Comparison of ENCODE assay signal across 15 cellular contexts in the genomic region with DNA sequence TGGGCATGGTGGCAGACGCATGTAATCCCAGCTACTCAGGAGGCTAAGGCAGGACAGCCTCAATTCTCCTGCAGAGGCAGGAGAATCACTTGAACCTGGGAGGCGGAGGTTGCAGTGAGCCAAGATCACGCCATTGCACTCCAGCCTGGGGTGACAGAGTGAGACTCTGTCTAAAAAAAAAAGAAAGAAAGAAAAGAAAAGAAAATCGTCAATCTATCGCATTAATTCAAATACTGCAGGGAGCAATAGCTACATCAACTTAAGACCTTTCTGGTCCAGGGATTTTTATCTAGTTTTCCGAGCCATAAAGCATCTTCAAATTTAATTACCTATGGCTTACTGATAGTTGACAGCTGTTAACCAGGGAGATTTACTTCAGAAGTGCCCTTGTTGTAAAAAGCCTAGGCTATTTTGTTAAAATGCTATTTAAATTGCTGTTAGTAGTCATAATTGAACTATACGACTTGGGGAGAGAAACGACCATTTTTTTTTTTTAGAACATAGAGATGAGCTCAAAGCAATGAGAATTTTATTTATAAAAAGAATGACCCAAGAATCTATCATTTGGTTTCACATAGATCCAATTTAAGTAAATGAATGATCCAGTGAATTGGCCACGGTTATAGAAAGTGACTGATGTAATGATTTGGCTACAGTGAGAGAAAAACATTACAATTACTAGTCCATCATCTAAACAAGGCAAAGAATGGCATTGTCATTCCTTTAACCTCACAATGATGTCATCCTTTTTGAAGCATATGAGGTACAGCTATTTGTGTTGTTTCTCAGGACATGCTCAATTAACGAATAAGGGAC.
DNase-seq lines count a peak whose midpoint lies in the region; ATAC-seq and TF ChIP-seq lines count a peak whose summit lies in the region.
"Had no signal": no experiment of that assay in that cellular context is flagged by ENCODE, and none has a peak within 500 bp of the region (broad histone marks: within the 10 kb centered on the region; RNA-seq: fewer than 3 reads in every experiment).

No MANE protein-coding gene starts in this region.

- H3K79me2 ChIP-seq in ACC112 (ENCODE audit: control insufficient read depth, insufficient read depth, low read length, unreplicated experiment), result peaks cover 75% of the 10 kb centered on the region

- H2AFZ ChIP-seq in ACC112 (ENCODE audit: low read length, unreplicated experiment), result no peak overlapping the region

- no peaks in the 10 kb centered on the region for H3K27me3 Mint-ChIP-seq in HFFc6 (ENCODE audit: insufficient read depth)
- H3K27me3 Mint-ChIP-seq: B cell had no signal

- DNase-seq in HFFc6 (peak; percentile 50), RWPE1 (ENCODE audit: low spot score) (no peak), fibroblast of pulmonary artery (ENCODE audit: low read depth) (peak; percentile 54), NCI-H526 (lab: John Stamatoyannopoulos, UW) (no peak), NCI-H2081 treated with DMSO at 0.1 percent for 48 hours (lab: John Stamatoyannopoulos, UW) (no peak)
- no peak for DNase-seq in stimulated activated naive CD8-positive, alpha-beta T cell treated with anti-CD3 and anti-CD28 coated beads, Interleukin-15, Interleukin-2, amounts not matched to agents 100 U/mL and 50 U/mL, for 24 hours
- DNase-seq: activated CD8-positive, alpha-beta memory T cell treated with anti-CD3 and anti-CD28 coated beads, Interleukin-2, amount 50 U/mL, for 48 hours; body of pancreas; Karpas-422; ovary had no signal

- no peak overlapping the region for H3K4me3 ChIP-seq in ACC112 (ENCODE audit: low read depth, low read length)
- H3K4me3 ChIP-seq in fibroblast of pulmonary artery (replicated peaks; ENCODE audit: low read depth, low read length), result no peak overlapping the region
- H3K4me3 ChIP-seq: body of pancreas, esophagus muscularis mucosa, ovary had no signal

- ATAC-seq in stimulated activated naive CD8-positive, alpha-beta T cell treated with anti-CD3 and anti-CD28 coated beads, Interleukin-15, Interleukin-2, amounts not matched to agents 100 U/mL and 50 U/mL, for 24 hours, result no peak
- no peak for ATAC-seq in GM19023 (IDR thresholded peaks at IDR 0.05; ENCODE audit: unreplicated experiment)
- ATAC-seq: body of pancreas, HCT116 had no signal

- H3K27ac ChIP-seq in ACC112 (ENCODE audit: low read depth, low read length) (peak overlapping the region; percentile 12; the same call in 1 of the 2 replicates), RWPE1 (peak overlapping the region; percentile 30; the same call in 1 of the 2 replicates)
- H3K27ac ChIP-seq: body of pancreas, ovary had no signal

- H3K27me3 ChIP-seq in ACC112 (ENCODE audit: insufficient read depth, low read length), result no peaks in the 10 kb centered on the region
- H3K27me3 ChIP-seq: body of pancreas, esophagus muscularis mucosa, ovary had no signal

- H3K9me3 Mint-ChIP-seq in HFFc6, result no peaks in the 10 kb centered on the region

- CTCF ChIA-PET in RWPE1 (lab: Yijun Ruan, JAX), result no interaction called here

- H3K36me3 ChIP-seq in ACC112 (ENCODE audit: insufficient read depth, low read length), result peaks cover 8% of the 10 kb centered on the region; the same call in 1 of the 2 replicates
- H3K36me3 ChIP-seq: esophagus muscularis mucosa, ovary had no signal

- H3K36me3 Mint-ChIP-seq in HFFc6 (ENCODE audit: low read depth), result peaks cover 17% of the 10 kb centered on the region; the same call in 1 of the 2 replicates

- H3K4me3 Mint-ChIP-seq in HFFc6, result no peak overlapping the region
- H3K4me3 Mint-ChIP-seq: B cell had no signal

- peaks cover 50% of the 10 kb centered on the region for H3K4me1 ChIP-seq in ACC112 (ENCODE audit: control insufficient read depth, insufficient read depth, low read length, unreplicated experiment)
- H3K4me1 ChIP-seq: body of pancreas had no signal

- peaks cover 67% of the 10 kb centered on the region for H3K4me1 Mint-ChIP-seq in HFFc6 (ENCODE audit: low read depth)
- H3K4me1 Mint-ChIP-seq: B cell had no signal

- TF ChIP-seq CTCF in HFFc6 (IDR thresholded peaks at IDR 0.05) (no peak), RWPE1 (conservative IDR thresholded peaks at IDR 0.05; ENCODE audit: low read depth) (no peak), fibroblast of pulmonary artery (IDR thresholded peaks at IDR 0.05; ENCODE audit: low read length, missing control alignments) (no peak)

- POLR2A ChIA-PET in RWPE1 (lab: Yijun Ruan, JAX; ENCODE audit: low non-redundant PET), result no interaction called here

- peak overlapping the region; percentile 24 for H3K27ac Mint-ChIP-seq in HFFc6
- H3K27ac Mint-ChIP-seq: B cell had no signal

Comparison
In these comparisons a context has a peak if more than half of its experiments do, and no peak if none do; other contexts are left out.
1. DNase-seq: peak in HFFc6 (single experiment) and fibroblast of pulmonary artery (single experiment); none in RWPE1 (single experiment), stimulated activated naive CD8-positive, alpha-beta T cell treated with anti-CD3 and anti-CD28 coated beads, Interleukin-15, Interleukin-2, amounts not matched to agents 100 U/mL and 50 U/mL, for 24 hours (single experiment), NCI-H526 (0 of 2) and NCI-H2081 treated with DMSO at 0.1 percent for 48 hours (single experiment).